ENCODE assay signal across 8 cellular contexts in genomic region chr4:116358633-116359222, GRCh38.
DNase-seq lines count a peak whose midpoint lies in the region; FAIRE-seq and TF ChIP-seq lines count a peak whose summit lies in the region.

No MANE protein-coding gene starts in this region.

- DNase-seq in GM04504 (ENCODE audit: low read depth) (peak; percentile 15), GOT3 (lab: John Stamatoyannopoulos, UW) (peak; percentile 6), HuH-7 (ENCODE audit: low spot score) (peak; percentile 29), RCC 7860 (ENCODE audit: low spot score) (peak; percentile 50), coronary artery (ENCODE audit: low spot score) (no peak), lung microvascular endothelial cell (ENCODE audit: low read depth in 2 of 2) (peak; percentile 73 to 80), cortex of kidney (lab: John Stamatoyannopoulos, UW) (no peak)

- peak; percentile 14 for FAIRE-seq in RCC 7860 (lab: Jason Lieb, UNC)

- H3K4me3 ChIP-seq in coronary artery: no peak overlapping the region

- TF ChIP-seq CTCF in 22Rv1 (IDR thresholded peaks at IDR 0.05) (peak; percentile 35), coronary artery (IDR thresholded peaks at IDR 0.05) (peak; percentile 14)

- no peak overlapping the region for H3K27ac ChIP-seq in 22Rv1
- H3K27ac ChIP-seq in coronary artery: no peak overlapping the region

Comparison
In these comparisons a context has a peak if more than half of its experiments do, and no peak if none do; other contexts are left out.
1. DNase-seq: peak in GM04504 (single experiment), GOT3 (single experiment), HuH-7 (single experiment), RCC 7860 (single experiment) and lung microvascular endothelial cell (2 of 2); none in coronary artery (single experiment) and cortex of kidney (single experiment).